Comparison of ENCODE assay signal across 28 cellular contexts in the genomic region with DNA sequence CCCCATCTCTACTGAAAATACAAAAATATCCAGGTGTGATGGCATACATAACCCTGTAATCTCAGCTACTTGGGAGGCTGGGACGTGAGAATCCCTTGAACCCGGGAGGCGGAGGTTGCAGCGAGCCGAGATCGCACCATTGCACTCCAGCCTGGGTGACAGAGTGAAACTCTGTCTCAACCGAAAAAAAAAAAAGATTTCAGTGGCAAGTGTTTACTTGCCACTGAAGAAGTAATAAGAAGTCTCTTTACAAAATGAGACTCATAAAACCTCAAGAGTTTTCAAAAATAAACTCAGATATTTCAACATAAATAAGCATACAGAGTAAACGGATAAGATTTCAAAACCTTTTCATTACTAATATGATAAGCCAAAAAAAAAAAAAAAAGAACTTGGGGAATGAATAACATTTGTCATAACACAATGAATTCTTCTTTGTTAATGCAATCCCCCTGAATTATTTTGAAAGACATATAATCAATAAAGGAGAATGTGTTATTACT. TPM values are rescaled to one million over a fixed set of nuclear protein-coding genes. Genes with fewer than 3 reads are reported as not detected.
DNase-seq lines count a peak whose midpoint lies in the region; ATAC-seq, FAIRE-seq and TF ChIP-seq lines count a peak whose summit lies in the region.
"Had no signal": no experiment of that assay in that cellular context is flagged by ENCODE, and none has a peak within 500 bp of the region (broad histone marks: within the 10 kb centered on the region; RNA-seq: fewer than 3 reads in every experiment).

No MANE protein-coding gene starts in this region.

- FAIRE-seq in TTC549 (lab: Jason Lieb, UNC) (peak; percentile 53), HepG2 (lab: Jason Lieb, UNC) (no peak)

- WGBS in HepG2 (ENCODE audit: low lambda C conversion rate) = 55% methylated on average over 8 of the region's 8 CpGs

- H3K4me1 Mint-ChIP-seq in activated CD4-positive, alpha-beta T cell treated with anti-CD3 and anti-CD28 coated beads, Interleukin-2, amount 10 ng/mL, durations not matched to agents 24 days and 14 days = no peaks in the 10 kb centered on the region
- no peaks in the 10 kb centered on the region for H3K4me1 Mint-ChIP-seq in activated CD4-positive, alpha-beta T cell treated with anti-CD3 and anti-CD28 coated beads, Interleukin-2, amount 10 ng/mL, durations not matched to agents 7 days and 5 days
- H3K4me1 Mint-ChIP-seq: CD4-positive, CD25-positive, alpha-beta regulatory T cell had no signal

- H3K27ac Mint-ChIP-seq in activated CD4-positive, alpha-beta T cell treated with anti-CD3 and anti-CD28 coated beads, Interleukin-2, amount 10 ng/mL, durations not matched to agents 24 days and 14 days = no peak overlapping the region
- no peak overlapping the region for H3K27ac Mint-ChIP-seq in activated CD4-positive, alpha-beta T cell treated with anti-CD3 and anti-CD28 coated beads, Interleukin-2, amount 10 ng/mL, durations not matched to agents 7 days and 5 days
- H3K27ac Mint-ChIP-seq: CD4-positive, CD25-positive, alpha-beta regulatory T cell had no signal

- no peak overlapping the region for H3K4me2 ChIP-seq in HepG2 (ENCODE audit: low read depth, low read length)
- H3K4me2 ChIP-seq: SK-N-SH had no signal

- H3K4me1 ChIP-seq in upper lobe of right lung (no peaks in the 10 kb centered on the region), HepG2 (ENCODE audit: insufficient read depth, low read length) (no peaks in the 10 kb centered on the region)
- H3K4me1 ChIP-seq: BE2C, HAP-1, Peyer's patch had no signal

- no peak overlapping the region for H3K4me3 Mint-ChIP-seq in activated CD4-positive, alpha-beta T cell treated with anti-CD3 and anti-CD28 coated beads, Interleukin-2, amount 10 ng/mL, durations not matched to agents 24 days and 14 days
- no peak overlapping the region for H3K4me3 Mint-ChIP-seq in activated CD4-positive, alpha-beta T cell treated with anti-CD3 and anti-CD28 coated beads, Interleukin-2, amount 10 ng/mL, durations not matched to agents 7 days and 5 days
- H3K4me3 Mint-ChIP-seq: CD4-positive, CD25-positive, alpha-beta regulatory T cell had no signal

- in situ Hi-C loops in HepG2 (cut with HindIII; ENCODE audit: extremely low pct_ligation_motif_present, low pct_unique_long_range_greater_than_20kb) = no loop called here

- H3K9me3 Mint-ChIP-seq in activated CD4-positive, alpha-beta T cell treated with anti-CD3 and anti-CD28 coated beads, Interleukin-2, amount 10 ng/mL, durations not matched to agents 24 days and 14 days = no peaks in the 10 kb centered on the region
- no peaks in the 10 kb centered on the region for H3K9me3 Mint-ChIP-seq in activated CD4-positive, alpha-beta T cell treated with anti-CD3 and anti-CD28 coated beads, Interleukin-2, amount 10 ng/mL, durations not matched to agents 7 days and 5 days
- H3K9me3 Mint-ChIP-seq: CD4-positive, CD25-positive, alpha-beta regulatory T cell had no signal

- POLR2A ChIA-PET in activated CD4-positive, alpha-beta T cell treated with anti-CD3 and anti-CD28 coated beads, Interleukin-2, amount 10 ng/mL, durations not matched to agents 7 days and 5 days (lab: Charles Lee) = no interaction called here
- POLR2A ChIA-PET in HepG2 (lab: Yijun Ruan, JAX) = no interaction called here

- TF ChIP-seq CTCF in upper lobe of right lung (IDR thresholded peaks at IDR 0.05) (no peak), HepG2 (CRISPR knock-in tag; IDR thresholded peaks at IDR 0.05) (no peak)

- TF ChIP-seq EP300 in HepG2 (IDR thresholded peaks at IDR 0.05; ENCODE audit: low read depth in 2 of 2, low read length in 2 of 2) (no peak), HepG2 (CRISPR knock-in tag; IDR thresholded peaks at IDR 0.05; ENCODE audit: borderline replicate concordance) (no peak)

- H3K27ac ChIP-seq in upper lobe of right lung = no peak overlapping the region
- H3K27ac ChIP-seq in HepG2 (ENCODE audit: extremely low read length, insufficient read depth, low read length) = no peak overlapping the region
- H3K27ac ChIP-seq: HL-60, Peyer's patch had no signal

- intact Hi-C loops in activated CD4-positive, alpha-beta T cell treated with anti-CD3 and anti-CD28 coated beads, Interleukin-2, amount 10 ng/mL, durations not matched to agents 24 days and 14 days (cut with micrococcal nuclease) = no loop called here
- intact Hi-C loops in upper lobe of right lung (cut with DNase I) (no loop called here), HepG2 (cut with micrococcal nuclease; ENCODE audit: unreplicated experiment) (no loop called here)

- TF ChIP-seq POLR2A in HepG2 (IDR thresholded peaks at IDR 0.05; ENCODE audit: insufficient read depth in 1 of 2, low read depth in 2 of 2, low read length in 2 of 2) = no peak

- H2AFZ ChIP-seq in HepG2 (ENCODE audit: low read length) = no peak overlapping the region

- CTCF ChIA-PET in activated CD4-positive, alpha-beta T cell treated with anti-CD3 and anti-CD28 coated beads, Interleukin-2, amount 10 ng/mL, durations not matched to agents 7 days and 5 days (lab: Charles Lee) = no interaction called here
- CTCF ChIA-PET in HepG2 (lab: Yijun Ruan, JAX; ENCODE audit: low intra/inter-chr PET ratio, low total read pairs) = no interaction called here

- no peak overlapping the region for H3K9ac ChIP-seq in HepG2 (ENCODE audit: insufficient read depth, low read depth, low read length)
- H3K9ac ChIP-seq: SK-N-SH had no signal

- H3K36me3 Mint-ChIP-seq in activated CD4-positive, alpha-beta T cell treated with anti-CD3 and anti-CD28 coated beads, Interleukin-2, amount 10 ng/mL, durations not matched to agents 24 days and 14 days (ENCODE audit: low read depth) = no peaks in the 10 kb centered on the region
- H3K36me3 Mint-ChIP-seq in activated CD4-positive, alpha-beta T cell treated with anti-CD3 and anti-CD28 coated beads, Interleukin-2, amount 10 ng/mL, durations not matched to agents 7 days and 5 days (ENCODE audit: low read depth) = no peaks in the 10 kb centered on the region
- H3K36me3 Mint-ChIP-seq: CD4-positive, CD25-positive, alpha-beta regulatory T cell had no signal

- H3K79me2 ChIP-seq in HepG2 (ENCODE audit: insufficient read depth, low read length) = no peaks in the 10 kb centered on the region

- H3K4me3 ChIP-seq in upper lobe of right lung = no peak overlapping the region
- no peak overlapping the region for H3K4me3 ChIP-seq in HepG2 (replicated peaks in 1 of 3; ENCODE audit: insufficient read depth in 1 of 3, low read depth in 2 of 3, low read length in 3 of 3)
- H3K4me3 ChIP-seq: HAP-1, Peyer's patch had no signal

- H3K27me3 ChIP-seq in upper lobe of right lung (no peaks in the 10 kb centered on the region), HepG2 (ENCODE audit: control insufficient read depth in 1 of 2, insufficient read depth in 2 of 2, low read length in 2 of 2) (no peaks in the 10 kb centered on the region)
- H3K27me3 ChIP-seq: BE2C, Peyer's patch had no signal

- H3K27me3 Mint-ChIP-seq in activated CD4-positive, alpha-beta T cell treated with anti-CD3 and anti-CD28 coated beads, Interleukin-2, amount 10 ng/mL, durations not matched to agents 24 days and 14 days = peaks cover 19% of the 10 kb centered on the region
- peaks cover 4% of the 10 kb centered on the region for H3K27me3 Mint-ChIP-seq in activated CD4-positive, alpha-beta T cell treated with anti-CD3 and anti-CD28 coated beads, Interleukin-2, amount 10 ng/mL, durations not matched to agents 7 days and 5 days

- no peaks in the 10 kb centered on the region for H3K36me3 ChIP-seq in upper lobe of right lung
- H3K36me3 ChIP-seq in HepG2 (replicated peaks in 1 of 2; ENCODE audit: control insufficient read depth in 1 of 2, insufficient read depth in 2 of 2, low read length in 2 of 2) = no peaks in the 10 kb centered on the region
- H3K36me3 ChIP-seq: BE2C, HAP-1, Peyer's patch had no signal

- BruUV-seq in HepG2 (replicated peaks; lab: Mats Ljungman, UMichigan) = no TSS peak

- no peaks in the 10 kb centered on the region for H4K20me1 ChIP-seq in HepG2 (ENCODE audit: insufficient read depth, low read length)

- ATAC-seq in upper lobe of right lung = peak; percentile 55
- no peak for ATAC-seq in HepG2

- DNase-seq in activated CD4-positive, alpha-beta T cell treated with anti-CD3 and anti-CD28 coated beads, Interleukin-2, amount 10 ng/mL, durations not matched to agents 24 days and 14 days = peak; percentile 20
- DNase-seq in activated CD4-positive, alpha-beta T cell treated with anti-CD3 and anti-CD28 coated beads, Interleukin-2, amount 10 ng/mL, durations not matched to agents 7 days and 5 days = no peak
- DNase-seq in fibroblast of peridontal ligament (ENCODE audit: extremely low read depth) (peak; percentile 24), upper lobe of right lung (no peak), GM19238 (ENCODE audit: insufficient read length, low spot score) (no peak), epidermal melanocyte (ENCODE audit: insufficient read length, low spot score) (no peak), HepG2 (ENCODE audit: low spot score) (no peak)
- DNase-seq: 8988T; ACHN; BE2C; CD4-positive, CD25-positive, alpha-beta regulatory T cell; DMS153; DND-41; GOT3; Karpas-422; NCI-H1694; NCI-H2029 treated with DMSO at 0.1 percent for 48 hours; NCI-H226; NCI-H510A; NCI-H69; OCI-M1; Peyer's patch; SIG-M5; SK-N-SH; SW 1271 had no signal

- TF ChIP-seq RAD21 in HepG2 (CRISPR knock-in tag; IDR thresholded peaks at IDR 0.05) = no peak

- H3K9me3 ChIP-seq in upper lobe of right lung (no peaks in the 10 kb centered on the region), HepG2 (ENCODE audit: low read length) (no peaks in the 10 kb centered on the region)
- H3K9me3 ChIP-seq: BE2C, HAP-1, Peyer's patch, SK-N-SH had no signal

RNA-seq across cellular contexts. Expression of gene EXO1, which starts 34.2 kb away (rescaled TPM):
- 60.9 and 63.5 TPM in 2 replicates for total RNA-seq in activated CD4-positive, alpha-beta T cell treated with anti-CD3 and anti-CD28 coated beads, Interleukin-2, amount 10 ng/mL, durations not matched to agents 24 days and 14 days
- total RNA-seq in activated CD4-positive, alpha-beta T cell treated with anti-CD3 and anti-CD28 coated beads, Interleukin-2, amount 10 ng/mL, durations not matched to agents 7 days and 5 days = 10 to 100 TPM; 41.3 to 44.4 TPM
- total RNA-seq in upper lobe of right lung (0.32 TPM), HepG2 (2016; rRNA removed; fragmentation: Illumina TruSeq; extraction: Trizol) (26.1 and 35.6 TPM in 2 replicates)
- total RNA-seq in HepG2 (2016; cell fraction: cytosol; rRNA removed; fragmentation: Illumina TruSeq; extraction: Trizol; ENCODE audit: low read depth) = 5.3 and 6.4 TPM in 2 replicates
- 24.4 and 33.9 TPM in 2 replicates for total RNA-seq in HepG2 (2016; cell fraction: insoluble cytoplasmic fraction; rRNA removed; fragmentation: Illumina TruSeq; extraction: Trizol)
- 13.0 and 14.4 TPM in 2 replicates for total RNA-seq in HepG2 (2016; cell fraction: membrane; rRNA removed; fragmentation: Illumina TruSeq; extraction: Trizol)
- total RNA-seq in HepG2 (2016; cell fraction: nucleus; rRNA removed; fragmentation: Illumina TruSeq; extraction: Trizol) = 17.1 and 17.8 TPM in 2 replicates
- polyA plus RNA-seq in HepG2 (2011; rRNA removed) = 1.6 and 3.2 TPM in 2 replicates
- polyA plus RNA-seq in HepG2 (2011; cell fraction: cytosol; rRNA removed) = 1.7 and 2.3 TPM in 2 replicates
- 1.8 and 2.1 TPM in 2 replicates for polyA plus RNA-seq in HepG2 (2011; cell fraction: nucleus; rRNA removed)
- polyA plus RNA-seq in HepG2 (2012) = 1.0 and 5.1 TPM in 2 replicates
- polyA plus RNA-seq in HepG2 (2016; cell fraction: cytosol; fragmentation: Illumina TruSeq; extraction: Trizol; ENCODE audit: low read depth) = 1.3 and 1.4 TPM in 2 replicates
- 22.5 and 24.0 TPM in 2 replicates for polyA plus RNA-seq in HepG2 (2016; cell fraction: insoluble cytoplasmic fraction; fragmentation: Illumina TruSeq; extraction: Trizol; ENCODE audit: low read depth)
- 4.7 and 4.8 TPM in 2 replicates for polyA plus RNA-seq in HepG2 (2016; cell fraction: membrane; fragmentation: Illumina TruSeq; extraction: Trizol; ENCODE audit: low read depth)
- 13.3 and 14.2 TPM in 2 replicates for polyA plus RNA-seq in HepG2 (2016; cell fraction: nucleus; fragmentation: Illumina TruSeq; extraction: Trizol; ENCODE audit: insufficient read depth, low read depth)
- polyA minus RNA-seq in HepG2 (2011; rRNA and poly(A)+ RNA removed; ENCODE audit: low replicate concordance) = 3.8 and 32.8 TPM in 2 replicates
- 4.7 and 7.4 TPM in 2 replicates for polyA minus RNA-seq in HepG2 (2011; cell fraction: cytosol; rRNA and poly(A)+ RNA removed)
- 11.1 and 12.6 TPM in 2 replicates for polyA minus RNA-seq in HepG2 (2011; cell fraction: nucleus; rRNA and poly(A)+ RNA removed)

Comparison
In these comparisons a context has a peak if more than half of its experiments do, and no peak if none do; other contexts are left out.
1. DNase-seq: peak in activated CD4-positive, alpha-beta T cell treated with anti-CD3 and anti-CD28 coated beads, Interleukin-2, amount 10 ng/mL, durations not matched to agents 24 days and 14 days (single experiment) and fibroblast of peridontal ligament (single experiment); none in activated CD4-positive, alpha-beta T cell treated with anti-CD3 and anti-CD28 coated beads, Interleukin-2, amount 10 ng/mL, durations not matched to agents 7 days and 5 days (single experiment), upper lobe of right lung (single experiment), GM19238 (single experiment), epidermal melanocyte (single experiment) and HepG2 (single experiment).